8 cellular contexts compared by ENCODE assay signal in the genomic region with DNA sequence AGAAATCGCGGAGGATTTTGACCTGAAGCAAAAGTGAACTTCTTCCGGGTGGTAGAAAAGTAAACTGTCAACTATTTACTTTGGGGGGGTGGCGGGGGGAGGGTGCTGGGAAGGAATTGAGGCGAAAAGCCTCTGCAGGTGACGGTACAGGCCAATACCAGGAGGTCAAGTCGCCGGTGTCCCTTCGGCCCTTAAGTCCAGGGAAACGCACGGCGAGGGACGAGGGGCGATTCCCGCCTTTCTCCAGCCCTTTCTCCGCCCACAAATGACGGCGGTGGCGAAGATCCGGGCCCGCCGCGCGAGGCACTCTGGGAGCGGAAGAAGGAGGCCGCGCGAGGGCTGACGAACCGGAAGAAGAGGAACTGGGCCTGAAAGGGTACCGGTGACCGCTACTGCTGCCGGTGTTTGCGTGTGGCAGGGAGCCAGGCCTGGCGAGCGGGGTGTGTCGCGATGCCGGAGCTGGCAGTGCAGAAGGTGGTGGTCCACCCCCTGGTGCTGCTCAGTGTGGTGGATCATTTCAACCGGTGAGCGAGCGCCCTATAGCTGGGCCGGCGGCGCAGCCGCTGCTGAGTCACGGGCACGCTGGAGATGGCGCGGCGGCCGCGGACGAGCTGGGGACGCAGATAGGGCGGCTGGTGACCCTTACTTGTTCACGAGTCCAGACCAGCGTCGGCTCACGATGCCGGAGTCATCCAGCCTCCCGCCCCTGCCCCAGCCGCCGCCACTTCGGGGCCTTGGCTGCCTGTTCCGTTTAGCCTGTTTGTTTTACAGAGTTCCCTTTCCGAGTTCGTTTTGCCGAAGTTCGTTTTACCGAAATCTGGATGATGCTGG. TPM values are rescaled to one million over a fixed set of nuclear protein-coding genes. Genes with fewer than 3 reads are reported as not detected.
DNase-seq lines count a peak whose midpoint lies in the region; ATAC-seq, FAIRE-seq and TF ChIP-seq lines count a peak whose summit lies in the region.

A gene (plus strand): TSS at position 350 of the 831 bp plus-strand sequence. CDS start 101 bp downstream, at position 451.

- no peak for TF ChIP-seq CTCF in ascending aorta (IDR thresholded peaks at IDR 0.05)

- H3K27ac ChIP-seq in ascending aorta (peak within 1 kb of the TSS; percentile 89 to 95), right cardiac atrium (ENCODE audit: low read length) (peak within 1 kb of the TSS; percentile 87)

- peak within 1 kb of the TSS; percentile 94 for H3K4me3 Mint-ChIP-seq in T-helper 2 cell treated with Interferon-gamma antibody and Interleukin-4, amounts not matched to agents 5 μg/mL and 100 μg/mL, for 36 hours

- H3K4me3 ChIP-seq in ascending aorta, result peak within 1 kb of the TSS; percentile 75 to 98
- peak within 1 kb of the TSS; percentile 74 for H3K4me3 ChIP-seq in right cardiac atrium (ENCODE audit: low read length)

- TF ChIP-seq POLR2A in GM18505 (IDR thresholded peaks at IDR 0.05; ENCODE audit: borderline replicate concordance, extremely low read depth, insufficient read depth, insufficient read length), result peak; percentile 91

- H3K27me3 ChIP-seq in ascending aorta, result no peaks in the 10 kb centered on the region
- H3K27me3 ChIP-seq in right cardiac atrium (ENCODE audit: control insufficient read depth, insufficient read depth), result no peaks in the 10 kb centered on the region

- FAIRE-seq in urothelium cell line (lab: Jason Lieb, UNC), result peak; percentile 75

- H3K27me3 Mint-ChIP-seq in T-helper 2 cell treated with Interferon-gamma antibody and Interleukin-4, amounts not matched to agents 5 μg/mL and 100 μg/mL, for 36 hours (ENCODE audit: low read depth), result no peaks in the 10 kb centered on the region

- ATAC-seq in GM18505 (IDR thresholded peaks at IDR 0.05; ENCODE audit: unreplicated experiment), result peak; percentile 93
- peak; percentile 95 for ATAC-seq in HG02943 (IDR thresholded peaks at IDR 0.05; ENCODE audit: low read depth, unreplicated experiment)
- ATAC-seq in right cardiac atrium, result peak; percentile 97 to 98

- DNase-seq in NCI-H1930 (lab: John Stamatoyannopoulos, UW), result peak; percentile 75 to 78
- peak; percentile 92 for DNase-seq in T-helper 2 cell treated with Interferon-gamma antibody and Interleukin-4, amounts not matched to agents 5 μg/mL and 100 μg/mL, for 36 hours (ENCODE audit: low spot score)
- peak; percentile 62 to 96 for DNase-seq in ascending aorta (ENCODE audit: low spot score in 2 of 2)
- peak; percentile 93 to 97 (median 96) for DNase-seq in right cardiac atrium
- peak; percentile 58 for DNase-seq in pulmonary artery endothelial cell (ENCODE audit: low read depth, low spot score)
- DNase-seq in urothelium cell line (ENCODE audit: low spot score), result peak; percentile 94

- H3K36me3 ChIP-seq in ascending aorta, result peaks cover 21 to 24% of the 10 kb centered on the region in 2 donors

- under 1% methylated on average over 71 of the region's 71 CpGs for WGBS in right cardiac atrium

- H3K4me1 Mint-ChIP-seq in T-helper 2 cell treated with Interferon-gamma antibody and Interleukin-4, amounts not matched to agents 5 μg/mL and 100 μg/mL, for 36 hours (ENCODE audit: low read depth), result peaks cover 21% of the 10 kb centered on the region

- H3K4me1 ChIP-seq in ascending aorta (peaks cover 3 to 18% of the 10 kb centered on the region in 2 donors), right cardiac atrium (ENCODE audit: control insufficient read depth, insufficient read depth, low read length) (no peaks in the 10 kb centered on the region)

- intact Hi-C loops in ascending aorta (cut with DNase I), result loop anchor here (1.0 to 5.0 kb wide), 3 partner anchors 71 to 526 kb away; a partner anchor contains a TSS
- intact Hi-C loops in right cardiac atrium (cut with DNase I), result no loop called here

- peaks cover 44% of the 10 kb centered on the region for H3K36me3 Mint-ChIP-seq in T-helper 2 cell treated with Interferon-gamma antibody and Interleukin-4, amounts not matched to agents 5 μg/mL and 100 μg/mL, for 36 hours (ENCODE audit: low read depth)

- peak within 1 kb of the TSS; percentile 97 for H3K27ac Mint-ChIP-seq in T-helper 2 cell treated with Interferon-gamma antibody and Interleukin-4, amounts not matched to agents 5 μg/mL and 100 μg/mL, for 36 hours

- H3K9me3 ChIP-seq in ascending aorta (peaks cover 0 to 4% of the 10 kb centered on the region in 2 donors), right cardiac atrium (ENCODE audit: control insufficient read depth, low read length) (no peaks in the 10 kb centered on the region)

- H3K9me3 Mint-ChIP-seq in T-helper 2 cell treated with Interferon-gamma antibody and Interleukin-4, amounts not matched to agents 5 μg/mL and 100 μg/mL, for 36 hours, result peaks cover 6% of the 10 kb centered on the region

RNA-seq across cellular contexts. Expression of the gene that starts here (rescaled TPM):
- total RNA-seq in ascending aorta (60.3 TPM), right cardiac atrium (100 to 1,000 TPM in 3 of 4 donors, 10 to 100 TPM in 1; 84.2 to 118 (median 110) TPM), pulmonary artery endothelial cell (118 and 152 TPM in 2 replicates)
- polyA plus RNA-seq in right cardiac atrium, result 80.9 TPM

Comparison
In these comparisons a context has a peak if more than half of its experiments do, and no peak if none do; other contexts are left out.
1. Peak in every context shown above with its lines: DNase-seq, ATAC-seq, H3K4me3 ChIP-seq and H3K27ac ChIP-seq.